8 cellular contexts compared by ENCODE assay signal in the genomic region with DNA sequence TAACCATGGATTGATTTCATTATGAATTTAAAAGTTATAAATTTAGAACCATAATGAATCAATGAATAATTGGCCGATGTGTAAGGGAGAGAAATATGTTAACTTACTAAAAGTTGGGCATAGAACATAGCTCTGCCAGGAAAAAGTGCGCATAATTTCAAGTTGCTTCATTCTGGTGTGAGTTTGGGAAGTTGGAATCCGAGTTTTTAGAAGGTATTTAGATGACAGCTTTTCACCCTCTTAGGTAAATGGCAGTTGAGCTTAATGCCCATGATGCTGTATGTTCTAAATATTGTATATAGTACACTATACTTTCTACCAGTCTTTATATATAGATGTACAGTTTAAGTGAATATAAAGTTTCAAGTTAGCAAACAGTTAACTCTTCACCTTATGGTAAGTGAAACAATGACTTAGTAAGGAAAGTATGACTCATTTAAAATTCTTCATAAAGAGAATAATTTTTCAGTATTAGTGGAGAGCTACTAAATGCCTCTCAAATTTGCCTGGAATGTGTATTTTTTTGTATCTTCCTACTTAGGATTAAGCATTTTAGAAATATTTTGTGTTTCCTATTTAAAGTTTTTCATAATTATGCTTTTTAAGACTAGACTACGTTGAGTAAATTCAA. TPM values are rescaled to one million over a fixed set of nuclear protein-coding genes. Genes with fewer than 3 reads are reported as not detected.
A peak's percentile ranks its signal among the peaks of the same experiment; 100 is the strongest.
DNase-seq lines count a peak whose midpoint lies in the region; ATAC-seq, FAIRE-seq and TF ChIP-seq lines count a peak whose summit lies in the region.

No MANE protein-coding gene starts in this region.

- WGBS in esophagus squamous epithelium, 2 donors, result 31 to 50% methylated on average over 4 of the region's 4 CpGs

- ATAC-seq in HG03439 (IDR thresholded peaks at IDR 0.05; ENCODE audit: unreplicated experiment), result no peak

- peaks cover 6 to 63% (median 12%) of the 10 kb centered on the region in 3 donors for H3K4me1 ChIP-seq in esophagus squamous epithelium

- no peaks in the 10 kb centered on the region for H3K9me3 ChIP-seq in esophagus squamous epithelium

- intact Hi-C loops in esophagus squamous epithelium (cut with DNase I), result no loop called here

- no peaks in the 10 kb centered on the region for H3K36me3 ChIP-seq in esophagus squamous epithelium

- peak overlapping the region; percentile 86 to 98 (median 91) for H3K4me3 ChIP-seq in esophagus squamous epithelium

- DNase-seq in GM19239 (ENCODE audit: insufficient read length, low spot score) (no peak), RKO (ENCODE audit: low spot score) (peak; percentile 75), esophagus squamous epithelium (lab: John Stamatoyannopoulos, UW) (no peak), renal cortical epithelial cell (ENCODE audit: low read depth) (peak; percentile 41), NCI-H774 (lab: John Stamatoyannopoulos, UW) (no peak), NCI-H446 (lab: John Stamatoyannopoulos, UW) (no peak), activated gamma-delta T cell treated with Interleukin-2 at 50 U/mL for 16 hours (no peak)

- no peaks in the 10 kb centered on the region for H3K27me3 ChIP-seq in esophagus squamous epithelium

- no peak for TF ChIP-seq CTCF in esophagus squamous epithelium (IDR thresholded peaks at IDR 0.05)

- peak overlapping the region in 3 of 4 donors; percentile 97 to 99 (median 98) for H3K27ac ChIP-seq in esophagus squamous epithelium

- TF ChIP-seq POLR2A in esophagus squamous epithelium (IDR thresholded peaks at IDR 0.05), result no peak

- FAIRE-seq in GM19239 (lab: Jason Lieb, UNC), result peak; percentile 18

RNA-seq across cellular contexts. Expression of gene C1GALT1, which starts 1.6 kb away (rescaled TPM):
- 10 to 100 TPM; 40.1 to 56.4 (median 43.9) TPM for total RNA-seq in esophagus squamous epithelium
- total RNA-seq in renal cortical epithelial cell, result 59.0 and 80.1 TPM in 2 replicates

Comparison
In these comparisons a context has a peak if more than half of its experiments do, and no peak if none do; other contexts are left out.
1. DNase-seq: peak in RKO (single experiment) and renal cortical epithelial cell (single experiment); none in GM19239 (single experiment), esophagus squamous epithelium (single experiment), NCI-H774 (single experiment), NCI-H446 (0 of 2) and activated gamma-delta T cell treated with Interleukin-2 at 50 U/mL for 16 hours (single experiment).